ENCODE assay signal across 19 cellular contexts in the genomic region with DNA sequence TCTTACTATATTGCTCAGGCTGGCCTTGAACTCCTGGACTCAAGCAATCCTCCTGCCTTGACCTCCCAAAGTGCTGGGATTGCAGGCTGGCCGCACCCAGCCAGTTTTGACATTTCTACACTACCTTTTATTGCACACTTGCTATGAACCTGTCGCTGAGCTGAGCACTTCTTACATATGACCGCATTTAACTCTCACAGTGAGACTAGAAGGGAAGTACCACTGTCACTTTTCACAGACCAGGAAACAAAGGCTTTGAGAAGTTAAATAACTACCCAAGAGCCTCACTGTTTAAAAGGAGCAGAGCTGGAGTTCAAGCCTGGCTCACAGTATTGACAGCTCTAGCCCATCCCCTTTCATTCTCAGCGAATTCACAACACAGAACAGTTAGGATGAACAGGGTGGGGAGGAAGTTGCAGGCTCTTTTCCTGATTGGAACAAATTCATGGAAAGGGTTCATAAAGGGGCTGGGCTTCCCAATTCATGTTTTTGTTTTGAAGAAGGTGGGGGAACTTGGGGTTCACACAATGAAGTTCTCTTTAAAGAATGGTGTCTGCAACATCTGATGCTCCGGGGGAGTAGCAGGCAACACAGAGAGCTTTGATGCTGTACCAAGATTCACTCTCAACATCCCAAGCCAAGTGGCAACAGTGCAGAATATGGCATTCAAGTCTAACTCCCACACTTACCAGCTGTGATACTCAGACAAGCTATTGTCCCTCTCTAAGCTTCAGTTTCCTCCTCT. TPM values are rescaled to one million over a fixed set of nuclear protein-coding genes. Genes with fewer than 3 reads are reported as not detected.
DNase-seq lines count a peak whose midpoint lies in the region; ATAC-seq lines count a peak whose summit lies in the region.
"Had no signal": no experiment of that assay in that cellular context is flagged by ENCODE, and none has a peak within 500 bp of the region (broad histone marks: within the 10 kb centered on the region; RNA-seq: fewer than 3 reads in every experiment).

No MANE protein-coding gene starts in this region.

- no peaks in the 10 kb centered on the region for H3K9me3 Mint-ChIP-seq in T-helper 2 cell treated with Interferon-gamma antibody and Interleukin-4, amounts not matched to agents 5 μg/mL and 100 μg/mL, for 36 hours
- H3K9me3 Mint-ChIP-seq: type B pancreatic cell had no signal

- ATAC-seq in HG03097 (IDR thresholded peaks at IDR 0.05; ENCODE audit: low FRiP score, unreplicated experiment) (no peak), GM19351 (IDR thresholded peaks at IDR 0.05; ENCODE audit: unreplicated experiment) (no peak), left lobe of liver (no peak)

- peaks cover 32% of the 10 kb centered on the region for H3K4me1 Mint-ChIP-seq in T-helper 2 cell treated with Interferon-gamma antibody and Interleukin-4, amounts not matched to agents 5 μg/mL and 100 μg/mL, for 36 hours (ENCODE audit: low read depth)

- peaks cover 2% of the 10 kb centered on the region for H3K27me3 Mint-ChIP-seq in T-helper 2 cell treated with Interferon-gamma antibody and Interleukin-4, amounts not matched to agents 5 μg/mL and 100 μg/mL, for 36 hours (ENCODE audit: low read depth)
- H3K27me3 Mint-ChIP-seq: type B pancreatic cell had no signal

- no peak overlapping the region for H3K4me3 Mint-ChIP-seq in T-helper 2 cell treated with Interferon-gamma antibody and Interleukin-4, amounts not matched to agents 5 μg/mL and 100 μg/mL, for 36 hours
- H3K4me3 Mint-ChIP-seq: type B pancreatic cell had no signal

- peak; percentile 23 for DNase-seq in SKM-1 treated with dmso at 0.1 percent for 144 hours (lab: John Stamatoyannopoulos, UW; ENCODE audit: unreplicated experiment)
- DNase-seq in SKM-1 (lab: John Stamatoyannopoulos, UW; ENCODE audit: unreplicated experiment) = no peak
- DNase-seq in T-helper 2 cell treated with Interferon-gamma antibody and Interleukin-4, amounts not matched to agents 5 μg/mL and 100 μg/mL, for 36 hours (ENCODE audit: low spot score) = no peak
- DNase-seq in medulla oblongata (ENCODE audit: extremely low spot score) = peak; percentile 67
- peak; percentile 66 for DNase-seq in superior temporal gyrus (ENCODE audit: extremely low spot score)
- DNase-seq in left lobe of liver (ENCODE audit: low spot score) = no peak
- DNase-seq: activated CD4-positive, alpha-beta T cell treated with anti-CD3 and anti-CD28 coated beads for 48 hours; activated effector memory CD4-positive, alpha-beta T cell treated with Interleukin-2 at 50 U/mL for 16 hours; DMS153; NCI-H524 treated with DMSO at 0.1 percent for 48 hours; right lobe of liver had no signal

- no peaks in the 10 kb centered on the region for H3K36me3 Mint-ChIP-seq in T-helper 2 cell treated with Interferon-gamma antibody and Interleukin-4, amounts not matched to agents 5 μg/mL and 100 μg/mL, for 36 hours (ENCODE audit: low read depth)
- H3K36me3 Mint-ChIP-seq: type B pancreatic cell had no signal

- peak overlapping the region; percentile 34 for H3K27ac Mint-ChIP-seq in T-helper 2 cell treated with Interferon-gamma antibody and Interleukin-4, amounts not matched to agents 5 μg/mL and 100 μg/mL, for 36 hours
- H3K27ac Mint-ChIP-seq: type B pancreatic cell had no signal

RNA-seq across cellular contexts. Expression of a gene that starts 17.1 kb away (rescaled TPM):
- 2.0 TPM for total RNA-seq in left lobe of liver
- total RNA-seq: A172, bronchial epithelial cell, H1, HT-29, right lobe of liver, SK-MEL-5 had no signal

Comparison
In these comparisons a context has a peak if more than half of its experiments do, and no peak if none do; other contexts are left out.
1. DNase-seq: peak in SKM-1 treated with dmso at 0.1 percent for 144 hours (single experiment), medulla oblongata (single experiment) and superior temporal gyrus (single experiment); none in SKM-1 (single experiment), T-helper 2 cell treated with Interferon-gamma antibody and Interleukin-4, amounts not matched to agents 5 μg/mL and 100 μg/mL, for 36 hours (single experiment) and left lobe of liver (single experiment).